ENCODE assay signal across 30 cellular contexts in genomic region chr4:141455651-141456050, GRCh38.
DNase-seq lines count a peak whose midpoint lies in the region; ATAC-seq and TF ChIP-seq lines count a peak whose summit lies in the region.
"Had no signal": no experiment of that assay in that cellular context is flagged by ENCODE, and none has a peak within 500 bp of the region (broad histone marks: within the 10 kb centered on the region; RNA-seq: fewer than 3 reads in every experiment).

No MANE protein-coding gene starts in this region.

- no peaks in the 10 kb centered on the region for H3K9me3 Mint-ChIP-seq in Calu3 (ENCODE audit: low read depth, unreplicated experiment)
- H3K9me3 Mint-ChIP-seq in activated naive CD4-positive, alpha-beta T cell treated with anti-CD3 and anti-CD28 coated beads, Interleukin-2, amount 10 ng/mL, durations not matched to agents 7 days and 5 days = no peaks in the 10 kb centered on the region
- H3K9me3 Mint-ChIP-seq: mesothelial cell of epicardium had no signal

- H3K27ac ChIP-seq in RWPE1 = no peak overlapping the region
- H3K27ac ChIP-seq in caudate nucleus (ENCODE audit: low read depth, low read length) = no peak overlapping the region
- H3K27ac ChIP-seq: BLaER1 treated with 17β-estradiol and CSF1 and Interleukin-3, amounts not matched to agents 10 nM and 100 nM; colonic mucosa; heart right ventricle; psoas muscle; tibial nerve had no signal

- no TSS peak for BruUV-seq in Calu3 (replicated peaks; lab: Mats Ljungman, UMichigan)

- DNase-seq in Calu3 = peak; percentile 9
- peak; percentile 31 for DNase-seq in RWPE1 (ENCODE audit: low spot score)
- peak; percentile 78 for DNase-seq in epithelial cell of esophagus (ENCODE audit: low read depth)
- peak; percentile 59 for DNase-seq in myocyte (ENCODE audit: low read depth)
- no peak for DNase-seq in caudate nucleus (lab: John Stamatoyannopoulos, UW)
- DNase-seq in activated naive CD4-positive, alpha-beta T cell treated with anti-CD3 and anti-CD28 coated beads, Interleukin-2, amount 10 ng/mL, durations not matched to agents 7 days and 5 days = no peak
- DNase-seq: ACHN; activated CD4-positive, alpha-beta T cell treated with anti-CD3 and anti-CD28 coated beads, Interleukin-2, amount 50 U/mL, for 48 hours; activated CD4-positive, CD25-positive, alpha-beta regulatory T cell treated with anti-CD3 and anti-CD28 coated beads, Interleukin-2, amount 50 U/mL, for 72 hours; activated naive CD4-positive, alpha-beta T cell; activated T-cell treated with anti-CD3 and anti-CD28 coated beads, Interleukin-2, amount 50 U/mL, for 72 hours; colonic mucosa; effector CD8-positive, alpha-beta T cell; GDM1; GOT3; heart right ventricle; naive thymus-derived CD4-positive, alpha-beta T cell; NCI-H1417; NCI-H2029 treated with DMSO at 0.1 percent for 48 hours; NCI-H2227 treated with DMSO at 0.1 percent for 48 hours; psoas muscle; SHP77; stimulated activated CD4-positive, alpha-beta T cell treated with anti-CD3 and anti-CD28 coated beads, Interleukin-15, amount 100 ng/mL, for 24 hours had no signal

- TF ChIP-seq CTCF in Calu3 (IDR thresholded peaks at IDR 0.05; ENCODE audit: unreplicated experiment) (no peak), RWPE1 (conservative IDR thresholded peaks at IDR 0.05; ENCODE audit: low read depth) (no peak), epithelial cell of esophagus (IDR thresholded peaks at IDR 0.05; ENCODE audit: insufficient read depth, low read depth, low read length, missing control alignments) (no peak)

- no peak overlapping the region for H3K4me3 Mint-ChIP-seq in Calu3 (ENCODE audit: low read depth, unreplicated experiment)
- H3K4me3 Mint-ChIP-seq in activated naive CD4-positive, alpha-beta T cell treated with anti-CD3 and anti-CD28 coated beads, Interleukin-2, amount 10 ng/mL, durations not matched to agents 7 days and 5 days = no peak overlapping the region
- H3K4me3 Mint-ChIP-seq: activated T-cell treated with anti-CD3 and anti-CD28 coated beads, Interleukin-2, amount 50 U/mL, for 72 hours; mesothelial cell of epicardium; naive thymus-derived CD4-positive, alpha-beta T cell; stimulated activated effector memory CD8-positive, alpha-beta T cell treated with anti-CD3 and anti-CD28 coated beads, Interleukin-12 subunit alpha, Interleukin-12 subunit beta, amount 100 ng/mL, for 72 hours had no signal

- POLR2A ChIA-PET in RWPE1 (lab: Yijun Ruan, JAX; ENCODE audit: low non-redundant PET) = no interaction called here

- no peak for ATAC-seq in GM19455 (IDR thresholded peaks at IDR 0.05; ENCODE audit: unreplicated experiment)
- no peak for ATAC-seq in HG03571 (IDR thresholded peaks at IDR 0.05; ENCODE audit: unreplicated experiment)
- ATAC-seq: activated T-cell treated with anti-CD3 and anti-CD28 coated beads, Interleukin-2, amount 50 U/mL, for 72 hours; heart right ventricle; K562; naive thymus-derived CD4-positive, alpha-beta T cell; psoas muscle; stimulated activated effector memory CD8-positive, alpha-beta T cell treated with anti-CD3 and anti-CD28 coated beads, Interleukin-12 subunit alpha, Interleukin-12 subunit beta, amount 100 ng/mL, for 72 hours had no signal

- H3K4me3 ChIP-seq in epithelial cell of esophagus (ENCODE audit: low read length) = no peak overlapping the region
- H3K4me3 ChIP-seq: BLaER1 treated with 17β-estradiol and CSF1 and Interleukin-3, amounts not matched to agents 10 nM and 100 nM; colonic mucosa; heart right ventricle; K562; psoas muscle; tibial nerve had no signal

- no peak overlapping the region for H3K27ac Mint-ChIP-seq in Calu3 (ENCODE audit: unreplicated experiment)
- no peak overlapping the region for H3K27ac Mint-ChIP-seq in activated naive CD4-positive, alpha-beta T cell treated with anti-CD3 and anti-CD28 coated beads, Interleukin-2, amount 10 ng/mL, durations not matched to agents 7 days and 5 days
- H3K27ac Mint-ChIP-seq: activated T-cell treated with anti-CD3 and anti-CD28 coated beads, Interleukin-2, amount 50 U/mL, for 72 hours; mesothelial cell of epicardium; naive thymus-derived CD4-positive, alpha-beta T cell; stimulated activated effector memory CD8-positive, alpha-beta T cell treated with anti-CD3 and anti-CD28 coated beads, Interleukin-12 subunit alpha, Interleukin-12 subunit beta, amount 100 ng/mL, for 72 hours had no signal

- CTCF ChIA-PET in Calu3 (lab: Charles Lee) = interaction anchor here (1.0 kb wide), 1 partner anchor 10 kb away, joined by 3 read pairs; no protein-coding TSS in a partner anchor
- CTCF ChIA-PET in RWPE1 (lab: Yijun Ruan, JAX) = interaction anchor here (0.7 to 1.1 kb wide), 3 partner anchors 11 to 1240 kb away, joined by 3 read pairs; no protein-coding TSS in a partner anchor
- CTCF ChIA-PET in activated naive CD4-positive, alpha-beta T cell treated with anti-CD3 and anti-CD28 coated beads, Interleukin-2, amount 10 ng/mL, durations not matched to agents 7 days and 5 days (lab: Charles Lee) = interaction anchor here (0.6 kb wide), 1 partner anchor 179 kb away, joined by 3 read pairs; no protein-coding TSS in a partner anchor

- no peaks in the 10 kb centered on the region for H3K27me3 Mint-ChIP-seq in Calu3 (ENCODE audit: unreplicated experiment)
- no peaks in the 10 kb centered on the region for H3K27me3 Mint-ChIP-seq in activated naive CD4-positive, alpha-beta T cell treated with anti-CD3 and anti-CD28 coated beads, Interleukin-2, amount 10 ng/mL, durations not matched to agents 7 days and 5 days

- H3K36me3 Mint-ChIP-seq in Calu3 (ENCODE audit: insufficient read depth, unreplicated experiment) = no peaks in the 10 kb centered on the region
- no peaks in the 10 kb centered on the region for H3K36me3 Mint-ChIP-seq in activated naive CD4-positive, alpha-beta T cell treated with anti-CD3 and anti-CD28 coated beads, Interleukin-2, amount 10 ng/mL, durations not matched to agents 7 days and 5 days
- H3K36me3 Mint-ChIP-seq: mesothelial cell of epicardium; naive thymus-derived CD4-positive, alpha-beta T cell; stimulated activated effector memory CD8-positive, alpha-beta T cell treated with anti-CD3 and anti-CD28 coated beads, Interleukin-12 subunit alpha, Interleukin-12 subunit beta, amount 100 ng/mL, for 72 hours had no signal

- peaks cover 9% of the 10 kb centered on the region for H3K4me1 Mint-ChIP-seq in Calu3 (ENCODE audit: low read depth, unreplicated experiment)
- no peaks in the 10 kb centered on the region for H3K4me1 Mint-ChIP-seq in activated naive CD4-positive, alpha-beta T cell treated with anti-CD3 and anti-CD28 coated beads, Interleukin-2, amount 10 ng/mL, durations not matched to agents 7 days and 5 days
- H3K4me1 Mint-ChIP-seq: mesothelial cell of epicardium; naive thymus-derived CD4-positive, alpha-beta T cell; stimulated activated effector memory CD8-positive, alpha-beta T cell treated with anti-CD3 and anti-CD28 coated beads, Interleukin-12 subunit alpha, Interleukin-12 subunit beta, amount 100 ng/mL, for 72 hours had no signal

- intact Hi-C loops in Calu3 (cut with micrococcal nuclease; ENCODE audit: unreplicated experiment) = no loop called here

Comparison
In these comparisons a context has a peak if more than half of its experiments do, and no peak if none do; other contexts are left out.
1. DNase-seq: peak in Calu3 (single experiment), RWPE1 (single experiment), epithelial cell of esophagus (single experiment) and myocyte (single experiment); none in caudate nucleus (0 of 61) and activated naive CD4-positive, alpha-beta T cell treated with anti-CD3 and anti-CD28 coated beads, Interleukin-2, amount 10 ng/mL, durations not matched to agents 7 days and 5 days (single experiment).